In the genomic region with DNA sequence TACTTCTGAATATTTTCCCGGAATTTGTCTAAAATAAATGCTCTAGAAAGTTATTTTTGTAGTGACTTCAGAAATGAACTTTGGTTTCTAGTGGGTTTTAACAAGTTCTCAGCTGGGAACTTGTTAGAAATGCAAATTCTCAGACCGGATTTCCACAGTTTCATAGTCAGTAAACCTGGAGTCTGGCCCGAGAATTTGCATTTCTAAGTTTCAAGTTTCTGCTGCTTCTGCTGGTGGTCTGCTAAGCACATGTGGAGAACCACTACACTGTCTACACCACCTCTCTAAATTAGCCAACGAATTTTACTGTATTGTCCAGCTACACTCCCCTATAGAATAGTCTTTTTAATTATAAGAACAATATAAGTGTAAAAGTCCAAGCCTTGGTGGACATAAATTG, we compare ENCODE assay signal across 14 cellular contexts.
DNase-seq lines count a peak whose midpoint lies in the region; ATAC-seq lines count a peak whose summit lies in the region.
"Had no signal": no experiment of that assay in that cellular context is flagged by ENCODE, and none has a peak within 500 bp of the region (broad histone marks: within the 10 kb centered on the region; RNA-seq: fewer than 3 reads in every experiment).

No MANE protein-coding gene starts in this region.

- peak; percentile 79 for ATAC-seq in GM18511 (IDR thresholded peaks at IDR 0.05; ENCODE audit: unreplicated experiment)
- ATAC-seq in GM21367 (IDR thresholded peaks at IDR 0.05; ENCODE audit: unreplicated experiment) = peak; percentile 92
- ATAC-seq in HG02943 (IDR thresholded peaks at IDR 0.05; ENCODE audit: low read depth, unreplicated experiment) = peak; percentile 87
- peak; percentile 84 for ATAC-seq in HG03565 (IDR thresholded peaks at IDR 0.05; ENCODE audit: unreplicated experiment)

- DNase-seq in GF-D8 (lab: John Stamatoyannopoulos, UW) (no peak), SW 1271 (lab: John Stamatoyannopoulos, UW) (no peak), foreskin melanocyte (no peak), NCI-H524 treated with DMSO at 0.1 percent for 48 hours (lab: John Stamatoyannopoulos, UW) (no peak)
- DNase-seq: activated T-cell treated with anti-CD3 and anti-CD28 coated beads, Interleukin-2, amount 50 U/mL, for 1 hour; AML-193; effector memory CD4-positive, alpha-beta T cell; MG63; NCI-H69; stimulated activated CD4-positive, alpha-beta T cell treated with anti-CD3 and anti-CD28 coated beads, Interleukin-4, amount 100 ng/mL, for 4 hours had no signal
